ENCODE assay signal across 29 cellular contexts in the genomic region with DNA sequence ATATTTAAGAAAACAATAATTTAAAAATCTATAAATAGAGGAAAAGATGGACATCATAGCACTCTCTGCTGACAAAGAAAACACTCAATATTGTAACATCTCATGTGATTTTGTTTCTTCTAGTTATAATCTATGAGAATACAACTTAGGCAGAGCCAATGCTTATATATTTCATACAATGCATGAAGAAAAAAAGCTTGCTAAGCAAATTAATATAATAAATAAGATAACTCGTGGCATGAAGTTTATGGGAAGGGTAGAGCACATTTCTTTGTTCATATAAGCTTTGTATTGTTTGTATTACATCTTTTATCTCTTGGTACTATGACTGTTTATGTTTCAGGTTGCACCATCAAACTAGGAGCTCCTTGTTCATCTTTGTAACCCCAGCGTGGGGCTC.
"Had no signal": no experiment of that assay in that cellular context is flagged by ENCODE, and none has a peak within 500 bp of the region (broad histone marks: within the 10 kb centered on the region; RNA-seq: fewer than 3 reads in every experiment).

No MANE protein-coding gene starts in this region.

- H3K27me3 ChIP-seq: adrenal gland, body of pancreas, esophagus squamous epithelium, gastroesophageal sphincter, heart right ventricle had no signal

- H3K9me3 ChIP-seq: adrenal gland, body of pancreas, esophagus squamous epithelium, gastroesophageal sphincter, heart right ventricle had no signal

- H3K36me3 ChIP-seq: adrenal gland, esophagus squamous epithelium, gastroesophageal sphincter, heart right ventricle had no signal

- ATAC-seq: activated CD4-positive, alpha-beta T cell treated with anti-CD3 and anti-CD28 coated beads for 36 hours; activated CD8-positive, alpha-beta memory T cell treated with anti-CD3 and anti-CD28 coated beads, Interleukin-2, amount 10 ng/mL, durations not matched to agents 7 days and 5 days; activated CD8-positive, alpha-beta T cell treated with anti-CD3 and anti-CD28 coated beads, Interleukin-2, amount 10 ng/mL, durations not matched to agents 7 days and 5 days; activated naive CD8-positive, alpha-beta T cell treated with anti-CD3 and anti-CD28 coated beads, Interleukin-2, amount 50 U/mL, for 24 hours; body of pancreas; effector memory CD8-positive, alpha-beta T cell; gastroesophageal sphincter; heart right ventricle had no signal

- FAIRE-seq: colon had no signal

- H3K27ac ChIP-seq: adrenal gland, body of pancreas, esophagus squamous epithelium, gastroesophageal sphincter, heart right ventricle had no signal

- DNase-seq: activated CD4-positive, alpha-beta memory T cell treated with anti-CD3 and anti-CD28 coated beads for 36 hours; activated CD4-positive, alpha-beta T cell treated with anti-CD3 and anti-CD28 coated beads for 36 hours; activated CD4-positive, alpha-beta T cell treated with anti-CD3 and anti-CD28 coated beads, Interleukin-2, amount 10 ng/mL, durations not matched to agents 24 days and 14 days; activated CD4-positive, CD25-positive, alpha-beta regulatory T cell; activated CD4-positive, CD25-positive, alpha-beta regulatory T cell treated with anti-CD3 and anti-CD28 coated beads, Interleukin-2, amount 50 U/mL, for 72 hours; activated CD8-positive, alpha-beta memory T cell treated with anti-CD3 and anti-CD28 coated beads, Interleukin-2, amount 10 ng/mL, durations not matched to agents 7 days and 5 days; activated CD8-positive, alpha-beta memory T cell treated with anti-CD3 and anti-CD28 coated beads, Interleukin-2, amount 50 U/mL, for 4 hours; activated CD8-positive, alpha-beta T cell treated with anti-CD3 and anti-CD28 coated beads, Interleukin-2, amount 10 ng/mL, durations not matched to agents 7 days and 5 days; activated effector memory CD4-positive, alpha-beta T cell treated with anti-CD3 and anti-CD28 coated beads, Interleukin-2, amount 50 U/mL, for 16 hours; activated naive CD4-positive, alpha-beta T cell treated with anti-CD3 and anti-CD28 coated beads for 36 hours; activated naive CD8-positive, alpha-beta T cell treated with anti-CD3 and anti-CD28 coated beads for 36 hours; activated naive CD8-positive, alpha-beta T cell treated with anti-CD3 and anti-CD28 coated beads, Interleukin-2, amount 50 U/mL, for 24 hours; activated T-cell treated with anti-CD3 and anti-CD28 coated beads, Interleukin-2, amount 50 U/mL, for 1 hour; activated T-cell treated with anti-CD3 and anti-CD28 coated beads, Interleukin-2, amount 50 U/mL, for 48 hours; adrenal gland; amygdala; aorta; body of pancreas; caudate nucleus; cortex of kidney; dermis blood vessel endothelial cell; effector CD4-positive, alpha-beta T cell; effector memory CD8-positive, alpha-beta T cell; esophagus squamous epithelium; foreskin melanocyte; heart right ventricle; T-helper 2 cell had no signal

- H3K4me3 ChIP-seq: adrenal gland, body of pancreas, esophagus squamous epithelium, gastroesophageal sphincter, heart right ventricle had no signal

- H3K4me1 ChIP-seq: body of pancreas had no signal
